Comparison of ENCODE assay signal across 23 cellular contexts in genomic region chr7:140454657-140455015, GRCh38. TPM values are rescaled to one million over a fixed set of nuclear protein-coding genes. Genes with fewer than 3 reads are reported as not detected.
DNase-seq lines count a peak whose midpoint lies in the region; ATAC-seq and FAIRE-seq lines count a peak whose summit lies in the region.
"Had no signal": no experiment of that assay in that cellular context is flagged by ENCODE, and none has a peak within 500 bp of the region (broad histone marks: within the 10 kb centered on the region; RNA-seq: fewer than 3 reads in every experiment).

No MANE protein-coding gene starts in this region.

- H3K27ac Mint-ChIP-seq in activated CD4-positive, alpha-beta T cell treated with anti-CD3 and anti-CD28 coated beads, Interleukin-2, amount 10 ng/mL, durations not matched to agents 7 days and 5 days: peak overlapping the region; percentile 74
- peak overlapping the region in 2 of 3 donors; percentile 36 to 81 for H3K27ac Mint-ChIP-seq in IgD-negative memory B cell
- H3K27ac Mint-ChIP-seq in activated naive CD8-positive, alpha-beta T cell treated with anti-CD3 and anti-CD28 coated beads for 36 hours: peak overlapping the region; percentile 47
- peak overlapping the region in 8 of 9 donors; percentile 28 to 80 (median 64) for H3K27ac Mint-ChIP-seq in naive thymus-derived CD4-positive, alpha-beta T cell

- H3K4me3 Mint-ChIP-seq in activated CD4-positive, alpha-beta T cell treated with anti-CD3 and anti-CD28 coated beads, Interleukin-2, amount 10 ng/mL, durations not matched to agents 7 days and 5 days: no peak overlapping the region
- H3K4me3 Mint-ChIP-seq in IgD-negative memory B cell: no peak overlapping the region
- no peak overlapping the region for H3K4me3 Mint-ChIP-seq in activated naive CD8-positive, alpha-beta T cell treated with anti-CD3 and anti-CD28 coated beads for 36 hours
- H3K4me3 Mint-ChIP-seq in naive thymus-derived CD4-positive, alpha-beta T cell: peak overlapping the region in 2 of 10 donors; percentile 3 to 30

- no peak overlapping the region for H3K4me3 ChIP-seq in naive thymus-derived CD4-positive, alpha-beta T cell (ENCODE audit: low read length)
- H3K4me3 ChIP-seq: BLaER1, spleen, thyroid gland had no signal

- FAIRE-seq in urothelium cell line (lab: Jason Lieb, UNC): no peak
- FAIRE-seq: A204.1, colon, endothelial cell of umbilical vein had no signal

- no peaks in the 10 kb centered on the region for H3K27me3 Mint-ChIP-seq in activated CD4-positive, alpha-beta T cell treated with anti-CD3 and anti-CD28 coated beads, Interleukin-2, amount 10 ng/mL, durations not matched to agents 7 days and 5 days
- H3K27me3 Mint-ChIP-seq in IgD-negative memory B cell: no peaks in the 10 kb centered on the region
- H3K27me3 Mint-ChIP-seq in activated naive CD8-positive, alpha-beta T cell treated with anti-CD3 and anti-CD28 coated beads for 36 hours: no peaks in the 10 kb centered on the region
- no peaks in the 10 kb centered on the region for H3K27me3 Mint-ChIP-seq in naive thymus-derived CD4-positive, alpha-beta T cell

- CTCF ChIA-PET in activated CD4-positive, alpha-beta T cell treated with anti-CD3 and anti-CD28 coated beads, Interleukin-2, amount 10 ng/mL, durations not matched to agents 7 days and 5 days (lab: Charles Lee): interaction anchor here (0.7 to 1.0 kb wide), 5 partner anchors 10 to 36 kb away, joined by 3 to 5 read pairs (median 4); no protein-coding TSS in a partner anchor
- CTCF ChIA-PET in naive thymus-derived CD4-positive, alpha-beta T cell (lab: Charles Lee): no interaction called here

- no peak overlapping the region for H3K27ac ChIP-seq in naive thymus-derived CD4-positive, alpha-beta T cell (ENCODE audit: low read depth, low read length)
- H3K27ac ChIP-seq: BLaER1, spleen, thyroid gland had no signal

- DNase-seq in activated CD4-positive, alpha-beta T cell treated with anti-CD3 and anti-CD28 coated beads, Interleukin-2, amount 10 ng/mL, durations not matched to agents 7 days and 5 days: no peak
- no peak for DNase-seq in activated CD4-positive, alpha-beta T cell treated with anti-CD3 and anti-CD28 coated beads, Interleukin-2, amount 50 U/mL, for 4 hours
- no peak for DNase-seq in activated naive CD8-positive, alpha-beta T cell treated with anti-CD3 and anti-CD28 coated beads for 36 hours
- no peak for DNase-seq in naive thymus-derived CD4-positive, alpha-beta T cell
- DNase-seq in G401 (ENCODE audit: low spot score): no peak
- no peak for DNase-seq in urothelium cell line (ENCODE audit: low spot score)
- no peak for DNase-seq in NCI-H345 (lab: John Stamatoyannopoulos, UW)
- DNase-seq: activated CD4-positive, alpha-beta T cell treated with anti-CD3 and anti-CD28 coated beads for 1 hour; DMS153; hypothalamus; mesendoderm; NCI-H1417; spleen; T-helper 9 cell; thyroid gland had no signal

- POLR2A ChIA-PET in activated CD4-positive, alpha-beta T cell treated with anti-CD3 and anti-CD28 coated beads, Interleukin-2, amount 10 ng/mL, durations not matched to agents 7 days and 5 days (lab: Charles Lee): no interaction called here
- POLR2A ChIA-PET in naive thymus-derived CD4-positive, alpha-beta T cell (lab: Charles Lee): interaction anchor here (1.0 kb wide), 1 partner anchor 23 kb away, joined by 5 read pairs; no protein-coding TSS in a partner anchor

- H3K4me1 ChIP-seq in naive thymus-derived CD4-positive, alpha-beta T cell (ENCODE audit: control insufficient read depth in 2 of 2, insufficient read depth in 2 of 2, low read length in 2 of 2): no peaks in the 10 kb centered on the region

- in situ Hi-C loops in G401 (cut with HindIII; ENCODE audit: low sequenced_read_pairs): no loop called here

- no peaks in the 10 kb centered on the region for H3K27me3 ChIP-seq in naive thymus-derived CD4-positive, alpha-beta T cell (ENCODE audit: control insufficient read depth in 2 of 2, insufficient read depth in 2 of 2, low read length in 2 of 2)
- H3K27me3 ChIP-seq: BLaER1, spleen, thyroid gland had no signal

- ATAC-seq in naive thymus-derived CD4-positive, alpha-beta T cell: no peak
- ATAC-seq: Panc1 had no signal

- H3K9me3 ChIP-seq in naive thymus-derived CD4-positive, alpha-beta T cell (ENCODE audit: control insufficient read depth in 2 of 3, low read length in 3 of 3): no peaks in the 10 kb centered on the region
- H3K9me3 ChIP-seq: BLaER1, spleen, thyroid gland had no signal

- peaks cover 60% of the 10 kb centered on the region for H3K36me3 Mint-ChIP-seq in activated CD4-positive, alpha-beta T cell treated with anti-CD3 and anti-CD28 coated beads, Interleukin-2, amount 10 ng/mL, durations not matched to agents 7 days and 5 days (ENCODE audit: low read depth)
- H3K36me3 Mint-ChIP-seq in IgD-negative memory B cell: no peaks in the 10 kb centered on the region
- peaks cover 12% of the 10 kb centered on the region for H3K36me3 Mint-ChIP-seq in activated naive CD8-positive, alpha-beta T cell treated with anti-CD3 and anti-CD28 coated beads for 36 hours
- peaks cover 23 to 52% (median 37%) of the 10 kb centered on the region in 5 donors for H3K36me3 Mint-ChIP-seq in naive thymus-derived CD4-positive, alpha-beta T cell

- intact Hi-C loops in naive thymus-derived CD4-positive, alpha-beta T cell (cut with micrococcal nuclease): no loop called here

- peaks cover 17 to 65% (median 17%) of the 10 kb centered on the region in 3 experiments for H3K36me3 ChIP-seq in naive thymus-derived CD4-positive, alpha-beta T cell (ENCODE audit: control insufficient read depth in 2 of 3, insufficient read depth in 3 of 3, low read length in 3 of 3)

- peaks cover 36% of the 10 kb centered on the region for H3K4me1 Mint-ChIP-seq in activated CD4-positive, alpha-beta T cell treated with anti-CD3 and anti-CD28 coated beads, Interleukin-2, amount 10 ng/mL, durations not matched to agents 7 days and 5 days
- peaks cover 4 to 13% (median 9%) of the 10 kb centered on the region in 3 donors for H3K4me1 Mint-ChIP-seq in IgD-negative memory B cell
- peaks cover 23% of the 10 kb centered on the region for H3K4me1 Mint-ChIP-seq in activated naive CD8-positive, alpha-beta T cell treated with anti-CD3 and anti-CD28 coated beads for 36 hours
- peaks cover 21 to 55% (median 28%) of the 10 kb centered on the region in 7 donors for H3K4me1 Mint-ChIP-seq in naive thymus-derived CD4-positive, alpha-beta T cell

- no peaks in the 10 kb centered on the region for H3K9me3 Mint-ChIP-seq in activated CD4-positive, alpha-beta T cell treated with anti-CD3 and anti-CD28 coated beads, Interleukin-2, amount 10 ng/mL, durations not matched to agents 7 days and 5 days
- no peaks in the 10 kb centered on the region for H3K9me3 Mint-ChIP-seq in IgD-negative memory B cell
- no peaks in the 10 kb centered on the region for H3K9me3 Mint-ChIP-seq in activated naive CD8-positive, alpha-beta T cell treated with anti-CD3 and anti-CD28 coated beads for 36 hours
- no peaks in the 10 kb centered on the region for H3K9me3 Mint-ChIP-seq in naive thymus-derived CD4-positive, alpha-beta T cell

RNA-seq across cellular contexts. Expression of gene MKRN1, which starts 24.7 kb away (rescaled TPM):
- 10 to 100 TPM; 84.5 to 86.9 TPM for total RNA-seq in activated CD4-positive, alpha-beta T cell treated with anti-CD3 and anti-CD28 coated beads, Interleukin-2, amount 10 ng/mL, durations not matched to agents 7 days and 5 days
- 124 TPM for polyA plus RNA-seq in IgD-negative memory B cell
- 10 to 100 TPM; 47.7 to 48.1 TPM for total RNA-seq in activated naive CD8-positive, alpha-beta T cell treated with anti-CD3 and anti-CD28 coated beads for 36 hours
- total RNA-seq in naive thymus-derived CD4-positive, alpha-beta T cell: 100 to 1,000 TPM in 4 of 5 experiments, 10 to 100 TPM in 1; 85.1 to 162 (median 144) TPM
- polyA plus RNA-seq in naive thymus-derived CD4-positive, alpha-beta T cell: 100 to 1,000 TPM; 117 to 136 TPM
- total RNA-seq in G401 (2014; rRNA removed; shearing (Covaris generic)): 54.2 and 81.9 TPM in 2 replicates

RNA-seq across cellular contexts. Expression of gene RAB19, which starts 50.8 kb away (rescaled TPM):
- 1 to 10 TPM; 6.9 to 7.2 TPM for total RNA-seq in activated CD4-positive, alpha-beta T cell treated with anti-CD3 and anti-CD28 coated beads, Interleukin-2, amount 10 ng/mL, durations not matched to agents 7 days and 5 days
- 0.90 TPM for polyA plus RNA-seq in IgD-negative memory B cell
- 1 to 10 TPM; 6.8 to 7.6 TPM for total RNA-seq in activated naive CD8-positive, alpha-beta T cell treated with anti-CD3 and anti-CD28 coated beads for 36 hours
- total RNA-seq in naive thymus-derived CD4-positive, alpha-beta T cell: 10 to 100 TPM in 1 of 5 experiments, 1 to 10 TPM in 4; 1.8 to 13.3 (median 3.3) TPM
- polyA plus RNA-seq in naive thymus-derived CD4-positive, alpha-beta T cell: 1 to 10 TPM; 3.0 to 3.3 TPM
- total RNA-seq in G401 (2014; rRNA removed; shearing (Covaris generic)): not detected in 2 replicates
- total RNA-seq: endothelial cell of umbilical vein, fibroblast of villous mesenchyme, SK-MEL-5 had no signal
- polyA plus RNA-seq: endothelial cell of umbilical vein, spleen had no signal

RNA-seq across cellular contexts. Expression of gene SLC37A3, which starts 56.3 kb away (rescaled TPM):
- total RNA-seq in activated CD4-positive, alpha-beta T cell treated with anti-CD3 and anti-CD28 coated beads, Interleukin-2, amount 10 ng/mL, durations not matched to agents 7 days and 5 days: 10 to 100 TPM; 24.9 to 28.5 TPM
- polyA plus RNA-seq in IgD-negative memory B cell: 5.4 TPM
- total RNA-seq in activated naive CD8-positive, alpha-beta T cell treated with anti-CD3 and anti-CD28 coated beads for 36 hours: 10 to 100 TPM; 26.2 to 27.2 TPM
- total RNA-seq in naive thymus-derived CD4-positive, alpha-beta T cell: 10 to 100 TPM; 26.8 to 72.7 (median 39.4) TPM
- polyA plus RNA-seq in naive thymus-derived CD4-positive, alpha-beta T cell: 10 to 100 TPM; 18.5 to 20.7 TPM
- 53.7 and 75.1 TPM in 2 replicates for total RNA-seq in G401 (2014; rRNA removed; shearing (Covaris generic))
